ENCODE assay signal across 1 cellular context in genomic region chr2:47803770-47804169, GRCh38.
TF ChIP-seq lines count a peak whose summit lies in the region.

No MANE protein-coding gene starts in this region.

TF ChIP-seq in WTC11, 78 proteins besides CTCF, POLR2A, EP300 and RAD21 (continued from another document):
- TF ChIP-seq, protein P1, sequence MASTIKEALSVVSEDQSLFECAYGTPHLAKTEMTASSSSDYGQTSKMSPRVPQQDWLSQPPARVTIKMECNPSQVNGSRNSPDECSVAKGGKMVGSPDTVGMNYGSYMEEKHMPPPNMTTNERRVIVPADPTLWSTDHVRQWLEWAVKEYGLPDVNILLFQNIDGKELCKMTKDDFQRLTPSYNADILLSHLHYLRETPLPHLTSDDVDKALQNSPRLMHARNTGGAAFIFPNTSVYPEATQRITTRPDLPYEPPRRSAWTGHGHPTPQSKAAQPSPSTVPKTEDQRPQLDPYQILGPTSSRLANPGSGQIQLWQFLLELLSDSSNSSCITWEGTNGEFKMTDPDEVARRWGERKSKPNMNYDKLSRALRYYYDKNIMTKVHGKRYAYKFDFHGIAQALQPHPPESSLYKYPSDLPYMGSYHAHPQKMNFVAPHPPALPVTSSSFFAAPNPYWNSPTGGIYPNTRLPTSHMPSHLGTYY (CRISPR knock-in tag; IDR thresholded peaks at IDR 0.05): 0 out of 2 replicates have a peak, but pooled peaks have one; percentile 35
TF ChIP-seq in WTC11: peak in this region for 1.
